ENCODE assay signal across 9 cellular contexts in genomic region chr10:63262674-63263073, GRCh38.
A peak's percentile ranks its signal among the peaks of the same experiment; 100 is the strongest.
DNase-seq lines count a peak whose midpoint lies in the region; ATAC-seq, FAIRE-seq and TF ChIP-seq lines count a peak whose summit lies in the region.
"Had no signal": no experiment of that assay in that cellular context is flagged by ENCODE, and none has a peak within 500 bp of the region (broad histone marks: within the 10 kb centered on the region; RNA-seq: fewer than 3 reads in every experiment).

No MANE protein-coding gene starts in this region.

- FAIRE-seq in GM12878 (lab: Jason Lieb, UNC) = no peak

- H3K4me1 ChIP-seq in CD4-positive, CD25-positive, alpha-beta regulatory T cell (ENCODE audit: control insufficient read depth, insufficient read depth, low read length, poor library complexity, severe bottlenecking) = peaks cover 74% of the 10 kb centered on the region
- H3K4me1 ChIP-seq in HUES48 (ENCODE audit: control insufficient read depth, insufficient read depth, low read length) (peaks cover 46% of the 10 kb centered on the region), GM12878 (ENCODE audit: control insufficient read depth, insufficient read depth, low read length) (peaks cover 23% of the 10 kb centered on the region)

- H3K36me3 Mint-ChIP-seq in CD4-positive, CD25-positive, alpha-beta regulatory T cell = peaks cover 28% of the 10 kb centered on the region
- H3K36me3 Mint-ChIP-seq in nephron progenitor cell (ENCODE audit: low read depth) = peaks cover 58% of the 10 kb centered on the region

- H3K27ac ChIP-seq in CD4-positive, CD25-positive, alpha-beta regulatory T cell (ENCODE audit: insufficient read depth, low read length, poor library complexity, severe bottlenecking) = no peak overlapping the region
- H3K27ac ChIP-seq in HUES48 (ENCODE audit: low read depth, low read length) (no peak overlapping the region), GM12878 (ENCODE audit: control insufficient read depth, insufficient read depth) (peak overlapping the region; percentile 81)

- CTCF ChIA-PET in GM12878 (lab: Yijun Ruan, JAX) = interaction anchor here (0.6 to 3.8 kb wide), 13 partner anchors 10 to 458 kb away, joined by 3 to 18 read pairs (median 4); no protein-coding TSS in a partner anchor

- in situ Hi-C loops in GM12878 (cut with MboI) (no loop called here), GM13976 (cut with MboI; ENCODE audit: low sequenced_read_pairs, unreplicated experiment) (no loop called here)

- ATAC-seq in CD4-positive, CD25-positive, alpha-beta regulatory T cell (ENCODE audit: low read depth in 2 of 2) = no peak
- ATAC-seq in GM12878 = peak; percentile 12

- no peaks in the 10 kb centered on the region for H3K27me3 ChIP-seq in CD4-positive, CD25-positive, alpha-beta regulatory T cell (ENCODE audit: control insufficient read depth, insufficient read depth, low read length)
- H3K27me3 ChIP-seq in HUES48 (ENCODE audit: control insufficient read depth, insufficient read depth, low read length) (no peaks in the 10 kb centered on the region), GM12878 (replicated peaks in 1 of 2; ENCODE audit: control insufficient read depth in 2 of 2, insufficient read depth in 2 of 2, low read length in 1 of 2) (no peaks in the 10 kb centered on the region)

- RAD21 ChIA-PET in GM12878 (lab: Charles Lee; ENCODE audit: unreplicated experiment) = interaction anchor here (0.8 to 3.6 kb wide), 20 partner anchors 8 to 440 kb away, joined by 3 to 24 read pairs (median 6); no protein-coding TSS in a partner anchor

- no peak for DNase-seq in CD4-positive, CD25-positive, alpha-beta regulatory T cell
- DNase-seq in GM12878 (ENCODE audit: low read depth, low spot score) (no peak), nephron progenitor cell (no peak), NCI-H2196 (lab: John Stamatoyannopoulos, UW; ENCODE audit: unreplicated experiment) (no peak), GM13976 (ENCODE audit: low spot score) (no peak), globus pallidus (ENCODE audit: low spot score) (no peak)
- no peak for DNase-seq in effector CD8-positive, alpha-beta T cell (lab: John Stamatoyannopoulos, UW)
- DNase-seq: NCI-H446 treated with DMSO at 0.1 percent for 48 hours had no signal

- SMC1A ChIA-PET in GM12878 (lab: Charles Lee; ENCODE audit: uncharacterized antibody, unreplicated experiment) = interaction anchor here (0.9 to 5.6 kb wide), 20 partner anchors 10 to 458 kb away, joined by 3 to 36 read pairs (median 8); no protein-coding TSS in a partner anchor

- WGBS in GM12878 (ENCODE audit: insufficient coverage, insufficient replicate concordance, low lambda C conversion rate, missing lambda C conversion rate) = 0% methylated on average over 3 of the region's 3 CpGs

- no peak for TF ChIP-seq EP300 in GM12878 (IDR thresholded peaks at IDR 0.05; ENCODE audit: borderline replicate concordance in 1 of 2, control insufficient read depth in 1 of 2, low read depth in 2 of 2, low read length in 2 of 2)

- H3K9ac ChIP-seq in HUES48 (ENCODE audit: low read depth, low read length) = no peak overlapping the region
- peak overlapping the region; percentile 64 for H3K9ac ChIP-seq in GM12878 (ENCODE audit: control insufficient read depth, insufficient read depth, low read length)

- no peaks in the 10 kb centered on the region for H3K27me3 Mint-ChIP-seq in CD4-positive, CD25-positive, alpha-beta regulatory T cell
- peaks cover 3% of the 10 kb centered on the region for H3K27me3 Mint-ChIP-seq in nephron progenitor cell (ENCODE audit: low read depth, poor library complexity)

- no peak for TF ChIP-seq POLR2A in GM12878 (IDR thresholded peaks at IDR 0.05; ENCODE audit: low read depth, low read length)

- peak overlapping the region; percentile 93 for H3K4me2 ChIP-seq in GM12878 (ENCODE audit: control insufficient read depth, insufficient read depth)

- peaks cover 9% of the 10 kb centered on the region for H3K36me3 ChIP-seq in CD4-positive, CD25-positive, alpha-beta regulatory T cell (ENCODE audit: control insufficient read depth, insufficient read depth, low read length)
- H3K36me3 ChIP-seq in HUES48 (ENCODE audit: control insufficient read depth, insufficient read depth, low read length) = peaks cover 65% of the 10 kb centered on the region
- peaks cover 0 to 2% of the 10 kb centered on the region in 2 experiments; a peak in 1 of 4 replicates for H3K36me3 ChIP-seq in GM12878 (ENCODE audit: control insufficient read depth in 2 of 2, insufficient read depth in 2 of 2, low read length in 1 of 2)

- TF ChIP-seq CTCF in GM12878 (IDR thresholded peaks at IDR 0.05 in 2 of 3, conservative IDR thresholded peaks at IDR 0.05 in 1 of 3; ENCODE audit: control insufficient read depth in 2 of 3, extremely low read depth in 1 of 3, insufficient read depth in 1 of 3, low read depth in 3 of 3, low read length in 3 of 3) (no peak), nephron progenitor cell (IDR thresholded peaks at IDR 0.05) (no peak), GM13976 (IDR thresholded peaks at IDR 0.05; ENCODE audit: borderline replicate concordance, control extremely low read depth, extremely low read depth, insufficient read depth, missing control alignments) (no peak)

- no peak for TF ChIP-seq RAD21 in GM12878 (IDR thresholded peaks at IDR 0.05; ENCODE audit: insufficient read depth, low read depth, low read length)

- peaks cover 99% of the 10 kb centered on the region for H3K79me2 ChIP-seq in GM12878 (ENCODE audit: control insufficient read depth, insufficient read depth, low read length)

- no peaks in the 10 kb centered on the region for H3K9me3 Mint-ChIP-seq in CD4-positive, CD25-positive, alpha-beta regulatory T cell
- H3K9me3 Mint-ChIP-seq in nephron progenitor cell = peaks cover 10% of the 10 kb centered on the region

- H3K9me3 ChIP-seq in CD4-positive, CD25-positive, alpha-beta regulatory T cell (ENCODE audit: control insufficient read depth in 2 of 2, low read length in 2 of 2) = no peaks in the 10 kb centered on the region
- H3K9me3 ChIP-seq in HUES48 (ENCODE audit: control insufficient read depth, insufficient read depth, low read length) (no peaks in the 10 kb centered on the region), GM12878 (replicated peaks; ENCODE audit: control insufficient read depth, insufficient read depth, low read length) (no peaks in the 10 kb centered on the region)

- no peak overlapping the region for H2AFZ ChIP-seq in GM12878 (ENCODE audit: control insufficient read depth, low read depth, low read length)

- intact Hi-C loops in GM12878 (cut with micrococcal nuclease; ENCODE audit: unreplicated experiment) = loop anchor here (5.0 kb wide), 1 partner anchor 35 kb away; no protein-coding TSS in a partner anchor

- H3K4me3 Mint-ChIP-seq in CD4-positive, CD25-positive, alpha-beta regulatory T cell = peak overlapping the region; percentile 56 to 85 (median 69)
- peak overlapping the region; percentile 48 for H3K4me3 Mint-ChIP-seq in nephron progenitor cell

- H3K4me1 Mint-ChIP-seq in CD4-positive, CD25-positive, alpha-beta regulatory T cell = peaks cover 45 to 66% (median 57%) of the 10 kb centered on the region in 4 donors
- H3K4me1 Mint-ChIP-seq in nephron progenitor cell = peaks cover 48% of the 10 kb centered on the region

- H3K4me3 ChIP-seq in CD4-positive, CD25-positive, alpha-beta regulatory T cell (ENCODE audit: low read depth, low read length) = peak overlapping the region; percentile 60
- H3K4me3 ChIP-seq in HUES48 (ENCODE audit: low read depth, low read length) (peak overlapping the region; percentile 93), GM12878 (peak overlapping the region; percentile 69)

- POLR2A ChIA-PET in GM12878 (lab: Charles Lee) = interaction anchor here (0.8 to 3.5 kb wide), 11 partner anchors 8 to 366 kb away, joined by 3 to 12 read pairs (median 4); partner anchors contain the start of gene JMJD1C

- peak overlapping the region; percentile 13 to 50 (median 40) for H3K27ac Mint-ChIP-seq in CD4-positive, CD25-positive, alpha-beta regulatory T cell
- peak overlapping the region; percentile 57 for H3K27ac Mint-ChIP-seq in nephron progenitor cell

- TSS peak; percentile 1 for BruUV-seq in GM12878 (replicated peaks; lab: Mats Ljungman, UMichigan)

- H4K20me1 ChIP-seq in GM12878 (ENCODE audit: control insufficient read depth, insufficient read depth) = no peaks in the 10 kb centered on the region

TF ChIP-seq in GM12878, 131 proteins besides CTCF, POLR2A, EP300 and RAD21 (continues in another document):
- TF ChIP-seq SPI1 (IDR thresholded peaks at IDR 0.05; ENCODE audit: borderline replicate concordance, insufficient read depth, low read depth, low read length) (peak; percentile 59; the same call in 1 of the 2 replicates), KAT2A (conservative IDR thresholded peaks at IDR 0.05; ENCODE audit: control insufficient read depth, low read depth, low read length) (no peak), GABPA (IDR thresholded peaks at IDR 0.05; ENCODE audit: low read depth) (no peak), SKIL (IDR thresholded peaks at IDR 0.05; ENCODE audit: low read depth, poor library complexity, severe bottlenecking) (peak; percentile 19), NFIC (IDR thresholded peaks at IDR 0.05; ENCODE audit: low read depth, low read length) (peak; percentile 23; the same call in 1 of the 2 replicates), NFXL1 (IDR thresholded peaks at IDR 0.05; ENCODE audit: borderline replicate concordance) (no peak)
